In the genomic region with DNA sequence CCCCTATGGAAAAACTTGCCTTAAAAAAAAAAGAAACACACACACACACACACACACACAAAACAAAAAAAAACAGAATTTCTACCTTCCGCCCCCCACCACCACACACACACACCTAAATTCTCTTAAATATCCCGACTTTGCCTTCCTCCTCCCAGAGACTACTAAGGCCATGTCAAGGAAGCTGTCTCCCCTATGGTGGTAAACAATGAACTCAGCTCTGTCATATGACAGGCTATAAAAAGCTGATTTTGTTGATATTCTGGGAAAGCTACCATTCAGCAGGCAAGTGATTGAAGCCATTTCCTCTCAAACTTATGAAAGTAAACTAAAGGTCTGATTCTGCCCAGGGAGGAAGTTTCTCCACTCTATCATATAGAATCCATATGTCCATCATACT, we compare ENCODE assay signal across 21 cellular contexts.
DNase-seq lines count a peak whose midpoint lies in the region; ATAC-seq and TF ChIP-seq lines count a peak whose summit lies in the region.
"Had no signal": no experiment of that assay in that cellular context is flagged by ENCODE, and none has a peak within 500 bp of the region (broad histone marks: within the 10 kb centered on the region; RNA-seq: fewer than 3 reads in every experiment).

No MANE protein-coding gene starts in this region.

- ATAC-seq in HG02938 (IDR thresholded peaks at IDR 0.05; ENCODE audit: unreplicated experiment) (no peak), HG02970 (IDR thresholded peaks at IDR 0.05; ENCODE audit: low FRiP score, unreplicated experiment) (no peak), HG03280 (IDR thresholded peaks at IDR 0.05; ENCODE audit: unreplicated experiment) (no peak)
- ATAC-seq: HCT116, SK-N-SH treated with all-trans-retinoic acid at 6 μM for 48 hours had no signal

- H3K4me2 ChIP-seq in KMS-11 = peak overlapping the region; percentile 45

- H4K20me1 ChIP-seq in KMS-11 (ENCODE audit: insufficient read depth) = no peaks in the 10 kb centered on the region

- no peak overlapping the region for H2AFZ ChIP-seq in KMS-11 (ENCODE audit: low read depth)

- no peaks in the 10 kb centered on the region for H3K27me3 ChIP-seq in KMS-11 (ENCODE audit: insufficient read depth, low read depth)

- TF ChIP-seq CTCF in KMS-11 (conservative IDR thresholded peaks at IDR 0.05; ENCODE audit: low read depth, low read length) (no peak), retinal pigment epithelial cell (conservative IDR thresholded peaks at IDR 0.05; ENCODE audit: low read depth, low read length) (no peak)

- peaks cover 32% of the 10 kb centered on the region for H3K4me1 ChIP-seq in KMS-11 (ENCODE audit: low read depth, poor library complexity, severe bottlenecking)

- no peaks in the 10 kb centered on the region for H3K36me3 ChIP-seq in KMS-11 (ENCODE audit: insufficient read depth)

- H3K79me2 ChIP-seq in KMS-11 (ENCODE audit: insufficient read depth, low read depth) = no peaks in the 10 kb centered on the region

- peak; percentile 49 to 81 for DNase-seq in dermis microvascular lymphatic vessel endothelial cell (ENCODE audit: low read depth in 2 of 2)
- peak; percentile 18 for DNase-seq in iris pigment epithelial cell (ENCODE audit: low read depth)
- DNase-seq in retinal pigment epithelial cell (ENCODE audit: low read depth) = peak; percentile 7
- DNase-seq in HUDEP-2 (lab: John Stamatoyannopoulos, UW; ENCODE audit: unreplicated experiment in 76 of 76) = no peak
- DNase-seq: AML-193, DMS79, Kasumi-1, NCI-H1105 treated with DMSO at 0.1 percent for 48 hours, NCI-H1694 treated with DMSO at 0.1 percent for 48 hours, NCI-H2107, NCI-H510A treated with DMSO at 0.1 percent for 48 hours, NCI-H82, OCI-M1, SHP77 treated with DMSO at 0.1 percent for 48 hours, T-helper 1 cell had no signal

- H3K9ac ChIP-seq in KMS-11 = no peak overlapping the region

- H3K27ac ChIP-seq in KMS-11 = no peak overlapping the region

- no peak overlapping the region for H3K4me3 ChIP-seq in KMS-11 (IDR thresholded peaks at IDR 0.05; ENCODE audit: insufficient read depth, low read depth, low read length)
- H3K4me3 ChIP-seq in retinal pigment epithelial cell (ENCODE audit: low read length) = no peak overlapping the region

Comparison
In these comparisons a context has a peak if more than half of its experiments do, and no peak if none do; other contexts are left out.
1. DNase-seq: peak in dermis microvascular lymphatic vessel endothelial cell (2 of 2), iris pigment epithelial cell (single experiment) and retinal pigment epithelial cell (single experiment); none in HUDEP-2 (0 of 76).